ENCODE assay signal across 2 cellular contexts in genomic region chr14:90058876-90059458, GRCh38.
TF ChIP-seq lines count a peak whose summit lies in the region.

No MANE protein-coding gene starts in this region.

TF ChIP-seq in IMR-90, 13 proteins besides CTCF, POLR2A, EP300 and RAD21 (continued from another document):
- TF ChIP-seq ELK1 (IDR thresholded peaks at IDR 0.05; ENCODE audit: borderline replicate concordance, low read depth, low read length) (no peak), RCOR1 (IDR thresholded peaks at IDR 0.05; ENCODE audit: insufficient replicate concordance, low read length) (no peak), FOS (IDR thresholded peaks at IDR 0.05; ENCODE audit: low read depth, low read length) (no peak), MXI1 (IDR thresholded peaks at IDR 0.05; ENCODE audit: borderline replicate concordance, low read depth, low read length) (no peak), USF2 (IDR thresholded peaks at IDR 0.05; ENCODE audit: low read depth, low read length) (no peak), RFX5 (IDR thresholded peaks at IDR 0.05; ENCODE audit: low read depth, low read length) (no peak), MAFK (IDR thresholded peaks at IDR 0.05; ENCODE audit: low read depth, low read length) (no peak), NFE2L2 (IDR thresholded peaks at IDR 0.05; ENCODE audit: low read depth, low read length) (no peak), CEBPB (IDR thresholded peaks at IDR 0.05; ENCODE audit: low read depth, low read length) (no peak), MAZ (IDR thresholded peaks at IDR 0.05; ENCODE audit: borderline replicate concordance, low read depth, low read length) (no peak), BHLHE40 (IDR thresholded peaks at IDR 0.05; ENCODE audit: low read depth, low read length) (no peak)

TF ChIP-seq in WTC11, 78 proteins besides CTCF, POLR2A, EP300 and RAD21 (continued from another document):
- TF ChIP-seq HMGXB4 (CRISPR knock-in tag; IDR thresholded peaks at IDR 0.05) (no peak), ELF4 (CRISPR knock-in tag; IDR thresholded peaks at IDR 0.05; ENCODE audit: low read depth) (no peak), ZNF219 (CRISPR knock-in tag; IDR thresholded peaks at IDR 0.05; ENCODE audit: borderline replicate concordance) (no peak), SP1 (CRISPR knock-in tag; conservative IDR thresholded peaks at IDR 0.05) (no peak), FOXK1 (CRISPR knock-in tag; IDR thresholded peaks at IDR 0.05) (no peak), ZBTB21 (CRISPR knock-in tag; IDR thresholded peaks at IDR 0.05; ENCODE audit: borderline replicate concordance) (no peak)
TF ChIP-seq in WTC11: peak in this region for 0.
